In genomic region chr5:29379619-29380018, GRCh38 we compare ENCODE assay signal across 24 cellular contexts.
"Had no signal": no experiment of that assay in that cellular context is flagged by ENCODE, and none has a peak within 500 bp of the region (broad histone marks: within the 10 kb centered on the region; RNA-seq: fewer than 3 reads in every experiment).

No MANE protein-coding gene starts in this region.

- H3K27me3 ChIP-seq: heart left ventricle, neural progenitor cell, ovary, stomach, transverse colon had no signal

- H3K4me1 ChIP-seq: heart left ventricle, neural progenitor cell, stomach, transverse colon had no signal

- H3K4me3 ChIP-seq: heart left ventricle, lung, neural progenitor cell, ovary, stomach, thoracic aorta, transverse colon had no signal

- H3K9ac ChIP-seq: neural progenitor cell had no signal

- H3K4me2 ChIP-seq: neural progenitor cell had no signal

- H2AFZ ChIP-seq: neural progenitor cell had no signal

- H3K9me3 ChIP-seq: ovary, stomach, thoracic aorta, transverse colon had no signal

- DNase-seq: dermis blood vessel endothelial cell; effector CD4-positive, alpha-beta T cell; endodermal cell; erythroblast; foreskin melanocyte; heart left ventricle; hippocampal formation; left colon; left ventricle myocardium superior; mesenchymal stem cell; midbrain; nucleus accumbens; ovary; right cardiac atrium; small intestine; stimulated activated CD4-positive, alpha-beta T cell treated with anti-CD3 and anti-CD28 coated beads, Interleukin-12 subunit alpha, Interleukin-12 subunit beta, amount 100 ng/mL, for 4 hours; stimulated activated naive CD4-positive, alpha-beta T cell; stomach; substantia nigra; transverse colon had no signal

- H3K27ac ChIP-seq: heart left ventricle, neural progenitor cell, ovary, stomach, thoracic aorta, transverse colon had no signal

- ATAC-seq: heart left ventricle; left colon; left ventricle myocardium superior; natural killer cell treated with Interleukin-12 subunit alpha and Interleukin-12 subunit beta and Interleukin-15 and Interleukin-18, amount 100 ng/mL, for 72 hours; right cardiac atrium had no signal

- H3K36me3 ChIP-seq: heart left ventricle, neural progenitor cell, ovary, stomach, thoracic aorta, transverse colon had no signal
